In genomic region chr20:25454153-25454900, GRCh38 we compare ENCODE assay signal across 21 cellular contexts.
"Had no signal": no experiment of that assay in that cellular context is flagged by ENCODE, and none has a peak within 500 bp of the region (broad histone marks: within the 10 kb centered on the region; RNA-seq: fewer than 3 reads in every experiment).

No MANE protein-coding gene starts in this region.

- H3K27ac ChIP-seq: hepatocyte, left ventricle myocardium inferior, right lobe of liver, skin epidermis, vagina had no signal

- DNase-seq: activated CD4-positive, alpha-beta memory T cell treated with anti-CD3 and anti-CD28 coated beads, Interleukin-2, amount 10 ng/mL, durations not matched to agents 7 days and 5 days; activated CD4-positive, alpha-beta T cell treated with anti-CD3 and anti-CD28 coated beads, Interleukin-2, amount 10 ng/mL, durations not matched to agents 24 days and 14 days; activated effector memory CD4-positive, alpha-beta T cell treated with anti-CD3 and anti-CD28 coated beads, Interleukin-2, amount 50 U/mL, for 16 hours; activated naive CD4-positive, alpha-beta T cell treated with anti-CD3 and anti-CD28 coated beads, Interleukin-2, amount 10 ng/mL, durations not matched to agents 7 days and 5 days; amygdala; foreskin melanocyte; immature natural killer cell; kidney glomerular epithelial cell; left ventricle myocardium inferior; mammary epithelial cell; naive B cell; occipital lobe; stimulated activated CD4-positive, alpha-beta T cell treated with anti-CD3 and anti-CD28 coated beads, Interleukin-2, amount 100 ng/mL, for 24 hours; trophoblast cell had no signal

- H3K27me3 ChIP-seq: hepatocyte, right lobe of liver, vagina had no signal

- H3K36me3 Mint-ChIP-seq: activated naive CD4-positive, alpha-beta T cell treated with anti-CD3 and anti-CD28 coated beads, Interleukin-2, amount 10 ng/mL, durations not matched to agents 7 days and 5 days; naive B cell had no signal

- H3K4me1 ChIP-seq: right lobe of liver, vagina had no signal

- H3K9me3 Mint-ChIP-seq: activated CD4-positive, alpha-beta memory T cell treated with anti-CD3 and anti-CD28 coated beads, Interleukin-2, amount 10 ng/mL, durations not matched to agents 7 days and 5 days; activated CD4-positive, alpha-beta T cell treated with anti-CD3 and anti-CD28 coated beads, Interleukin-2, amount 10 ng/mL, durations not matched to agents 24 days and 14 days; activated naive CD4-positive, alpha-beta T cell treated with anti-CD3 and anti-CD28 coated beads, Interleukin-2, amount 10 ng/mL, durations not matched to agents 7 days and 5 days; immature natural killer cell; naive B cell; stimulated activated memory B cell treated with anti-CD40 and anti-IgM and Interleukin-4, amounts not matched to agents 10 μg/mL and 1 μg/mL and 100 μg/mL, for 72 hours; T-helper 1 cell treated with Interleukin-12 subunit alpha and Interleukin-12 subunit beta and Interleukin-4 antibody, amounts not matched to agents 30 μg/mL and 1 μg/mL, for 36 hours had no signal

- H2AFZ ChIP-seq: hepatocyte had no signal

- H3K4me3 Mint-ChIP-seq: activated CD4-positive, alpha-beta memory T cell treated with anti-CD3 and anti-CD28 coated beads, Interleukin-2, amount 10 ng/mL, durations not matched to agents 7 days and 5 days; activated CD4-positive, alpha-beta T cell treated with anti-CD3 and anti-CD28 coated beads, Interleukin-2, amount 10 ng/mL, durations not matched to agents 24 days and 14 days; activated naive CD4-positive, alpha-beta T cell treated with anti-CD3 and anti-CD28 coated beads, Interleukin-2, amount 10 ng/mL, durations not matched to agents 7 days and 5 days; immature natural killer cell; naive B cell; stimulated activated memory B cell treated with anti-CD40 and anti-IgM and Interleukin-4, amounts not matched to agents 10 μg/mL and 1 μg/mL and 100 μg/mL, for 72 hours; T-helper 1 cell treated with Interleukin-12 subunit alpha and Interleukin-12 subunit beta and Interleukin-4 antibody, amounts not matched to agents 30 μg/mL and 1 μg/mL, for 36 hours had no signal

- ATAC-seq: activated CD4-positive, CD25-positive, alpha-beta regulatory T cell treated with anti-CD3 and anti-CD28 coated beads, Interleukin-2, amount 50 U/mL, for 24 hours; stimulated activated memory B cell treated with anti-CD40 and anti-IgM and Interleukin-4, amounts not matched to agents 10 μg/mL and 1 μg/mL and 100 μg/mL, for 72 hours had no signal

- H3K9me3 ChIP-seq: left ventricle myocardium inferior, right lobe of liver, vagina had no signal

- H3K27me3 Mint-ChIP-seq: activated CD4-positive, alpha-beta memory T cell treated with anti-CD3 and anti-CD28 coated beads, Interleukin-2, amount 10 ng/mL, durations not matched to agents 7 days and 5 days; activated CD4-positive, alpha-beta T cell treated with anti-CD3 and anti-CD28 coated beads, Interleukin-2, amount 10 ng/mL, durations not matched to agents 24 days and 14 days; activated naive CD4-positive, alpha-beta T cell treated with anti-CD3 and anti-CD28 coated beads, Interleukin-2, amount 10 ng/mL, durations not matched to agents 7 days and 5 days; naive B cell had no signal

- H3K27ac Mint-ChIP-seq: activated CD4-positive, alpha-beta memory T cell treated with anti-CD3 and anti-CD28 coated beads, Interleukin-2, amount 10 ng/mL, durations not matched to agents 7 days and 5 days; activated CD4-positive, alpha-beta T cell treated with anti-CD3 and anti-CD28 coated beads, Interleukin-2, amount 10 ng/mL, durations not matched to agents 24 days and 14 days; activated naive CD4-positive, alpha-beta T cell treated with anti-CD3 and anti-CD28 coated beads, Interleukin-2, amount 10 ng/mL, durations not matched to agents 7 days and 5 days; immature natural killer cell; stimulated activated memory B cell treated with anti-CD40 and anti-IgM and Interleukin-4, amounts not matched to agents 10 μg/mL and 1 μg/mL and 100 μg/mL, for 72 hours; T-helper 1 cell treated with Interleukin-12 subunit alpha and Interleukin-12 subunit beta and Interleukin-4 antibody, amounts not matched to agents 30 μg/mL and 1 μg/mL, for 36 hours had no signal

- H3K4me3 ChIP-seq: hepatocyte, left ventricle myocardium inferior, right lobe of liver, skin epidermis, vagina had no signal

- H3K4me2 ChIP-seq: hepatocyte had no signal

- H3K4me1 Mint-ChIP-seq: activated CD4-positive, alpha-beta memory T cell treated with anti-CD3 and anti-CD28 coated beads, Interleukin-2, amount 10 ng/mL, durations not matched to agents 7 days and 5 days; activated CD4-positive, alpha-beta T cell treated with anti-CD3 and anti-CD28 coated beads, Interleukin-2, amount 10 ng/mL, durations not matched to agents 24 days and 14 days; activated naive CD4-positive, alpha-beta T cell treated with anti-CD3 and anti-CD28 coated beads, Interleukin-2, amount 10 ng/mL, durations not matched to agents 7 days and 5 days; immature natural killer cell; naive B cell; stimulated activated memory B cell treated with anti-CD40 and anti-IgM and Interleukin-4, amounts not matched to agents 10 μg/mL and 1 μg/mL and 100 μg/mL, for 72 hours had no signal
